ENCODE assay signal across 1 cellular context in genomic region chr19:55676384-55676783, GRCh38.
TF ChIP-seq lines count a peak whose summit lies in the region.

No MANE protein-coding gene starts in this region.

TF ChIP-seq in GM12891, 5 proteins besides CTCF, POLR2A, EP300 and RAD21 (continued from another document):
- TF ChIP-seq SPI1 (IDR thresholded peaks at IDR 0.05; ENCODE audit: low read depth, low read length): no peak
- TF ChIP-seq PAX5 (IDR thresholded peaks at IDR 0.05; ENCODE audit: insufficient read depth, low read length, severe bottlenecking): no peak
- TF ChIP-seq POLR2AphosphoS5 (IDR thresholded peaks at IDR 0.05; ENCODE audit: low read depth, low read length): no peak
- TF ChIP-seq POU2F2 (IDR thresholded peaks at IDR 0.05; ENCODE audit: low read depth, low read length): no peak
